8 cellular contexts compared by ENCODE assay signal in the genomic region with DNA sequence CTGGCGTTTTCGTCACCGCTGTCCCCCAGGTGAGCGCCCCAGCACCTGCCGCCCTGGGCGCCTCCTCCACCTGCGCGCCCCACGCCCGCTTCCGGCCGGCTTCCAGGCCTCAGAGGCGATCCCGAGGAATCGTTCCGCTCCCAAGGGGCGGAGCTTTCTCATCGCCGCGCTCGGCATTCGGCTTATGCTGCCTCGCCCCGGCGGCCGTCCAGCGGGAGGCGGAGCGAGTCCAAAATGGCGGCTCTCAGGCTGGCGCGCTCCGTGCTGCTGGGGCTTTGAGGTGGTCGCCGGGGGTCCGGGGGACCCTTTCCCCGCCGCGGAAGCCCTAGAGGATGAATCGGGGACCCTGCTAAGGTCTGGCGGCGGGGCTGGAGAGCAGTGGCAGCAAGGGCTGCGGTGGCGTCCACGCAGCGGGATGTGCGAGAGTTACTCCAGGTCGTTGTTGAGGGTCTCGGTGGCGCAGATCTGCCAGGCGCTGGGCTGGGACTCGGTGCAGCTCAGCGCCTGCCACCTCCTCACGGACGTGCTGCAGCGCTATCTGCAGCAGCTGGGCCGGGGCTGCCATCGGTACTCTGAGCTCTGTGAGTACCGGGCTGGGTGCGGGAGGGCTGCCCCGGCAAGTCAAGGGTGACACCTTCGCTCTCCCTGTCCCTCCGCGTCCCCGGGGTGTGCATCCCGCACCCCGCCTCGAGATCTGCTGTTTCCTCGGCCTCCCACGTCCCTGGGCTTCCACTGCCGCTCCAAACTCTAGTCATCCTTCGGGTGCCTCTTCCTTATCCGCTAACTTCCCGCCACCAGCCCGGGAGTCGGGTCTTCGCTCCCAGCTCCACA. TPM values are rescaled to one million over a fixed set of nuclear protein-coding genes. Genes with fewer than 3 reads are reported as not detected.
DNase-seq lines count a peak whose midpoint lies in the region; ATAC-seq and TF ChIP-seq lines count a peak whose summit lies in the region.

A gene with protein sequence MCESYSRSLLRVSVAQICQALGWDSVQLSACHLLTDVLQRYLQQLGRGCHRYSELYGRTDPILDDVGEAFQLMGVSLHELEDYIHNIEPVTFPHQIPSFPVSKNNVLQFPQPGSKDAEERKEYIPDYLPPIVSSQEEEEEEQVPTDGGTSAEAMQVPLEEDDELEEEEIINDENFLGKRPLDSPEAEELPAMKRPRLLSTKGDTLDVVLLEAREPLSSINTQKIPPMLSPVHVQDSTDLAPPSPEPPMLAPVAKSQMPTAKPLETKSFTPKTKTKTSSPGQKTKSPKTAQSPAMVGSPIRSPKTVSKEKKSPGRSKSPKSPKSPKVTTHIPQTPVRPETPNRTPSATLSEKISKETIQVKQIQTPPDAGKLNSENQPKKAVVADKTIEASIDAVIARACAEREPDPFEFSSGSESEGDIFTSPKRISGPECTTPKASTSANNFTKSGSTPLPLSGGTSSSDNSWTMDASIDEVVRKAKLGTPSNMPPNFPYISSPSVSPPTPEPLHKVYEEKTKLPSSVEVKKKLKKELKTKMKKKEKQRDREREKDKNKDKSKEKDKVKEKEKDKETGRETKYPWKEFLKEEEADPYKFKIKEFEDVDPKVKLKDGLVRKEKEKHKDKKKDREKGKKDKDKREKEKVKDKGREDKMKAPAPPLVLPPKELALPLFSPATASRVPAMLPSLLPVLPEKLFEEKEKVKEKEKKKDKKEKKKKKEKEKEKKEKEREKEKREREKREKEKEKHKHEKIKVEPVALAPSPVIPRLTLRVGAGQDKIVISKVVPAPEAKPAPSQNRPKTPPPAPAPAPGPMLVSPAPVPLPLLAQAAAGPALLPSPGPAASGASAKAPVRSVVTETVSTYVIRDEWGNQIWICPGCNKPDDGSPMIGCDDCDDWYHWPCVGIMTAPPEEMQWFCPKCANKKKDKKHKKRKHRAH (plus strand): TSS at position 211 of the 831 bp plus-strand sequence. CDS start 205 bp downstream, at position 416.

- H3K4me1 Mint-ChIP-seq in T-cell: peaks cover 43 to 47% (median 44%) of the 10 kb centered on the region in 3 donors
- peaks cover 10% of the 10 kb centered on the region for H3K4me1 Mint-ChIP-seq in type B pancreatic cell (ENCODE audit: unreplicated experiment)

- H3K4me1 ChIP-seq in adipocyte (ENCODE audit: control insufficient read depth, insufficient read depth, low read length) (peaks cover 8% of the 10 kb centered on the region), heart right ventricle (peaks cover 0 to 29% (median 22%) of the 10 kb centered on the region in 9 donors)

- peaks cover 23% of the 10 kb centered on the region for H3K27me3 ChIP-seq in adipocyte (replicated peaks; ENCODE audit: control insufficient read depth, insufficient read depth, low read length)
- H3K27me3 ChIP-seq in heart right ventricle: peaks cover 0 to 7% (median 0%) of the 10 kb centered on the region in 7 donors

- in situ Hi-C loops in GM13977 (cut with MboI; ENCODE audit: low pct_unique_long_range_greater_than_20kb, low sequenced_read_pairs, unreplicated experiment): no loop called here

- intact Hi-C loops in heart right ventricle (cut with DNase I): loop anchor here in 2 of 10 donors (1.0 kb wide), 2 partner anchors 30 to 237 kb away; a partner anchor contains a TSS

- WGBS in heart right ventricle, 2 donors: 0% methylated on average over 70 to 77 of the region's 77 CpGs

- TF ChIP-seq CTCF in GM13977 (IDR thresholded peaks at IDR 0.05; ENCODE audit: extremely low read depth, insufficient read depth, missing control alignments) (no peak), heart right ventricle (IDR thresholded peaks at IDR 0.05) (no peak), type B pancreatic cell (conservative IDR thresholded peaks at IDR 0.05) (no peak)

- peak within 1 kb of the TSS in 9 of 10 donors; percentile 61 to 88 (median 83) for H3K27ac ChIP-seq in heart right ventricle

- no peaks in the 10 kb centered on the region for H3K9me3 ChIP-seq in adipocyte (ENCODE audit: control insufficient read depth, low read length)
- H3K9me3 ChIP-seq in heart right ventricle: no peaks in the 10 kb centered on the region

- peak; percentile 91 for ATAC-seq in HG02678 (IDR thresholded peaks at IDR 0.05; ENCODE audit: unreplicated experiment)
- peak; percentile 93 to 95 (median 95) for ATAC-seq in T-cell (replicated peaks in 1 of 4)
- ATAC-seq in heart right ventricle: peak; percentile 89 to 95 (median 93)

- no peaks in the 10 kb centered on the region for H3K36me3 ChIP-seq in adipocyte (ENCODE audit: control insufficient read depth, insufficient read depth, low read length, severe bottlenecking)
- H3K36me3 ChIP-seq in heart right ventricle: peaks cover 0 to 29% (median 0%) of the 10 kb centered on the region in 9 donors

- CTCF ChIA-PET in T-cell (lab: Charles Lee): interaction anchor here (1.0 to 2.4 kb wide), 3 partner anchors 15 to 1461 kb away, joined by 3 to 13 read pairs (median 3); a partner anchor contains a TSS

- H3K9me3 Mint-ChIP-seq in T-cell (no peaks in the 10 kb centered on the region), type B pancreatic cell (no peaks in the 10 kb centered on the region)

- peaks cover 0 to 2% of the 10 kb centered on the region in 2 donors for H3K27me3 Mint-ChIP-seq in T-cell
- peaks cover 7% of the 10 kb centered on the region for H3K27me3 Mint-ChIP-seq in type B pancreatic cell

- DNase-seq in GM13977 (ENCODE audit: low spot score) (peak; percentile 92), NCI-H1105 (lab: John Stamatoyannopoulos, UW) (peak; percentile 74), T-cell (peak; percentile 81 to 95 (median 91)), adipocyte (ENCODE audit: low read depth) (peak; percentile 99), heart right ventricle (peak; percentile 91 to 92), pons (ENCODE audit: low spot score) (peak; percentile 80), type B pancreatic cell (ENCODE audit: extremely low spot score, unreplicated experiment) (peak; percentile 93)

- peak within 1 kb of the TSS; percentile 90 for H3K4me3 ChIP-seq in adipocyte (ENCODE audit: low read length)
- peak within 1 kb of the TSS; percentile 67 to 100 (median 96) for H3K4me3 ChIP-seq in heart right ventricle

- POLR2A ChIA-PET in T-cell (lab: Charles Lee): interaction anchor here (0.7 to 2.0 kb wide), 5 partner anchors 25 to 31 kb away, joined by 3 to 23 read pairs (median 3); a partner anchor contains a TSS

- peak within 1 kb of the TSS; percentile 97 to 99 (median 97) for H3K4me3 Mint-ChIP-seq in T-cell
- H3K4me3 Mint-ChIP-seq in type B pancreatic cell: peak within 1 kb of the TSS; percentile 99

- peak within 1 kb of the TSS; percentile 84 for H3K9ac ChIP-seq in adipocyte (ENCODE audit: low read length)

- H3K36me3 Mint-ChIP-seq in T-cell (peaks cover 7% of the 10 kb centered on the region), type B pancreatic cell (no peaks in the 10 kb centered on the region)

- H3K27ac Mint-ChIP-seq in T-cell (peak within 1 kb of the TSS; percentile 84 to 89), type B pancreatic cell (peak within 1 kb of the TSS; percentile 91)

RNA-seq across cellular contexts. Expression of the gene that starts here (rescaled TPM):
- 10 to 100 TPM; 18.2 to 21.8 (median 20.0) TPM for total RNA-seq in T-cell
- 10 to 100 TPM in 8 of 10 donors, 1 to 10 TPM in 2; 9.9 to 14.9 (median 11.2) TPM for total RNA-seq in heart right ventricle
- 1 to 10 TPM; 3.6 to 6.4 TPM for polyA plus RNA-seq in heart right ventricle
- total RNA-seq in type B pancreatic cell (ENCODE audit: low replicate concordance): 6.9 and 9.9 TPM in 2 replicates

Comparison
In these comparisons a context has a peak if more than half of its experiments do, and no peak if none do; other contexts are left out.
1. Peak in every context shown above with its lines: DNase-seq, ATAC-seq, H3K4me3 ChIP-seq and H3K27ac ChIP-seq.